Comparison of ENCODE assay signal across 1 cellular context in genomic region chr9:122930933-122931850, GRCh38.
TF ChIP-seq lines count a peak whose summit lies in the region.

Gene ZBTB26, minus strand, starts transcription at chr9:122931512. Its CDS starts 11,578 bp downstream, at chr9:122919934.

TF ChIP-seq in HepG2, 621 proteins besides CTCF, POLR2A, EP300 and RAD21 (continued from another document and continues in another):
- peak; percentile 75; the same call in 1 of the 2 replicates for TF ChIP-seq ZFP91 (CRISPR knock-in tag; IDR thresholded peaks at IDR 0.05; ENCODE audit: borderline replicate concordance)
- TF ChIP-seq TAF15 (IDR thresholded peaks at IDR 0.05; ENCODE audit: low read depth, low read length, poor library complexity, severe bottlenecking) = no peak
- TF ChIP-seq DZIP1 (CRISPR knock-in tag; IDR thresholded peaks at IDR 0.05) = no peak; the same call in 1 of the 2 replicates
- peak; percentile 91 for TF ChIP-seq PHF20 (CRISPR knock-in tag; IDR thresholded peaks at IDR 0.05)
- TF ChIP-seq KIAA2018 (CRISPR knock-in tag; IDR thresholded peaks at IDR 0.05; ENCODE audit: borderline replicate concordance) = no peak
- TF ChIP-seq ETS1 (CRISPR knock-in tag; IDR thresholded peaks at IDR 0.05) = no peak
- peak; percentile 51 for TF ChIP-seq RXRA (CRISPR knock-in tag; IDR thresholded peaks at IDR 0.05)
- peak; percentile 75 for TF ChIP-seq ZNF503 (CRISPR knock-in tag; IDR thresholded peaks at IDR 0.05)
- TF ChIP-seq MYPOP (CRISPR knock-in tag; IDR thresholded peaks at IDR 0.05) = peak; percentile 27; the same call in 1 of the 2 replicates
- TF ChIP-seq DBP (CRISPR knock-in tag; IDR thresholded peaks at IDR 0.05; ENCODE audit: not compliant biosample characterization) = peak; percentile 69
- TF ChIP-seq TAF1 (CRISPR knock-in tag; IDR thresholded peaks at IDR 0.05) = peak; percentile 84
- no peak; the same call in 1 of the 2 replicates for TF ChIP-seq ZMAT3 (CRISPR knock-in tag; conservative IDR thresholded peaks at IDR 0.05)
- TF ChIP-seq ZNF597 (CRISPR knock-in tag; IDR thresholded peaks at IDR 0.05) = 0 out of 2 replicates have a peak, but pooled peaks have one; percentile 44
- TF ChIP-seq KMT2B (CRISPR knock-in tag; IDR thresholded peaks at IDR 0.05) = peak; percentile 93
- TF ChIP-seq AKNA (CRISPR knock-in tag; IDR thresholded peaks at IDR 0.05; ENCODE audit: borderline replicate concordance) = no peak
